11 cellular contexts compared by ENCODE assay signal in genomic region chr2:239309398-239310245, GRCh38.
DNase-seq lines count a peak whose midpoint lies in the region; ATAC-seq, FAIRE-seq and TF ChIP-seq lines count a peak whose summit lies in the region.
"Had no signal": no experiment of that assay in that cellular context is flagged by ENCODE, and none has a peak within 500 bp of the region (broad histone marks: within the 10 kb centered on the region; RNA-seq: fewer than 3 reads in every experiment).

No MANE protein-coding gene starts in this region.

- ATAC-seq in omental fat pad (ENCODE audit: low FRiP score) = no peak
- ATAC-seq in upper lobe of right lung = no peak
- ATAC-seq: A549 had no signal

- H3K27ac ChIP-seq in upper lobe of right lung = peak overlapping the region; percentile 63
- H3K27ac ChIP-seq: A549, WERI-Rb-1 had no signal

- H3K27me3 ChIP-seq in upper lobe of right lung = no peaks in the 10 kb centered on the region

- H3K36me3 ChIP-seq in upper lobe of right lung = no peaks in the 10 kb centered on the region
- H3K36me3 ChIP-seq: WERI-Rb-1 had no signal

- TF ChIP-seq POLR2A in GM12891 (IDR thresholded peaks at IDR 0.05; ENCODE audit: low read depth, low read length) = no peak

- H3K4me3 ChIP-seq in fibroblast of the aortic adventitia (ENCODE audit: low read depth, low read length) = peak overlapping the region; percentile 70
- H3K4me3 ChIP-seq in upper lobe of right lung = peak overlapping the region; percentile 41
- H3K4me3 ChIP-seq: A549 had no signal

- TF ChIP-seq CTCF in fibroblast of the aortic adventitia (IDR thresholded peaks at IDR 0.05; ENCODE audit: insufficient read depth, low read length) (peak; percentile 20), omental fat pad (IDR thresholded peaks at IDR 0.05) (no peak), upper lobe of right lung (IDR thresholded peaks at IDR 0.05) (no peak)

- peaks cover 28% of the 10 kb centered on the region for H3K4me1 ChIP-seq in upper lobe of right lung
- H3K4me1 ChIP-seq: A549 had no signal

- intact Hi-C loops in upper lobe of right lung (cut with DNase I) = no loop called here

- no peaks in the 10 kb centered on the region for H3K9me3 ChIP-seq in upper lobe of right lung
- H3K9me3 ChIP-seq: A549 had no signal

- FAIRE-seq in GM12891 (lab: Jason Lieb, UNC) = no peak
- FAIRE-seq: A549 had no signal

- DNase-seq in activated CD8-positive, alpha-beta memory T cell treated with anti-CD3 and anti-CD28 coated beads for 24 hours = peak; percentile 51
- DNase-seq in activated CD8-positive, alpha-beta memory T cell treated with anti-CD3 and anti-CD28 coated beads, Interleukin-2, amount 50 U/mL, for 4 hours = no peak
- no peak for DNase-seq in fibroblast of the aortic adventitia (ENCODE audit: low read depth)
- DNase-seq in omental fat pad (ENCODE audit: low spot score) = peak; percentile 18
- DNase-seq in upper lobe of right lung = peak; percentile 53
- DNase-seq in NCI-H1694 (lab: John Stamatoyannopoulos, UW) = no peak
- DNase-seq in GM12891 (ENCODE audit: insufficient read length, low spot score) = no peak
- DNase-seq in cortex of kidney (lab: John Stamatoyannopoulos, UW) = no peak
- DNase-seq: occipital lobe, WERI-Rb-1 had no signal

TF ChIP-seq in GM12891, 5 proteins besides CTCF, POLR2A, EP300 and RAD21:
- TF ChIP-seq TAF1 (IDR thresholded peaks at IDR 0.05; ENCODE audit: low read depth, low read length) (no peak), POLR2AphosphoS5 (IDR thresholded peaks at IDR 0.05; ENCODE audit: low read depth, low read length) (no peak), PAX5 (IDR thresholded peaks at IDR 0.05; ENCODE audit: insufficient read depth, low read length, severe bottlenecking) (no peak), POU2F2 (IDR thresholded peaks at IDR 0.05; ENCODE audit: low read depth, low read length) (no peak), SPI1 (IDR thresholded peaks at IDR 0.05; ENCODE audit: low read depth, low read length) (no peak)

Comparison
In these comparisons a context has a peak if more than half of its experiments do, and no peak if none do; other contexts are left out.
1. DNase-seq: peak in activated CD8-positive, alpha-beta memory T cell treated with anti-CD3 and anti-CD28 coated beads for 24 hours (single experiment), omental fat pad (single experiment) and upper lobe of right lung (single experiment); none in activated CD8-positive, alpha-beta memory T cell treated with anti-CD3 and anti-CD28 coated beads, Interleukin-2, amount 50 U/mL, for 4 hours (single experiment), fibroblast of the aortic adventitia (single experiment), NCI-H1694 (single experiment), GM12891 (single experiment) and cortex of kidney (single experiment).